8 cellular contexts compared by ENCODE assay signal in the genomic region with DNA sequence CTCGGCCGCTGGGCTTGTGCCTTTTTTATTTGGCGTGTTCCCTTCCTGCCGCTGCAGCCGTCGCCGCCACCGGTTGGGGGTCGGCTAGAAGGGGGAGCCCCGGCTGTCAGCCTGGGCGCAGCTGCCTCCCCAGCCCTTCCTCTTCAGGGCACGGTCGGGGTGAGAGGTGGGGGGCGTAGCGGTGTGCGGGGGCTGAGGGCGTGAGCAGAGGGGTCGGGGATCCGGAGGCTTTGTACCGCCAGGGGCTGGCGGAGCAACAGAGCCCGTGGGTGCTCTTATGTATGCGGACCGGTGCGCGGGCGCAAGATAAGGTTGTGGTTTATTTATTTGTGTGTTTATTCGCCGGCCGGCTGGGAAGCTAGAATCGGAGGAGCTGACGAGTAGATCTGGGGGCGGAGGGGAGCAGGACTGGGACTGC. TPM values are rescaled to one million over a fixed set of nuclear protein-coding genes. Genes with fewer than 3 reads are reported as not detected.
DNase-seq lines count a peak whose midpoint lies in the region; ATAC-seq and TF ChIP-seq lines count a peak whose summit lies in the region.

No MANE protein-coding gene starts in this region.

- TF ChIP-seq CTCF in NB4 (IDR thresholded peaks at IDR 0.05; ENCODE audit: low read depth, low read length) (peak; percentile 6), astrocyte of the spinal cord (IDR thresholded peaks at IDR 0.05; ENCODE audit: low read depth, low read length) (no peak)

- peaks cover 16% of the 10 kb centered on the region for H3K27me3 ChIP-seq in CD4-positive, CD25-positive, alpha-beta regulatory T cell (ENCODE audit: control insufficient read depth, insufficient read depth, low read length)

- TF ChIP-seq POLR2A in NB4 (IDR thresholded peaks at IDR 0.05; ENCODE audit: extremely low read depth, insufficient read length) = no peak

- H3K36me3 Mint-ChIP-seq in CD4-positive, CD25-positive, alpha-beta regulatory T cell = no peaks in the 10 kb centered on the region

- peaks cover 65% of the 10 kb centered on the region for H3K27me3 Mint-ChIP-seq in CD4-positive, CD25-positive, alpha-beta regulatory T cell

- no peaks in the 10 kb centered on the region for H3K9me3 Mint-ChIP-seq in CD4-positive, CD25-positive, alpha-beta regulatory T cell

- peak overlapping the region; percentile 32 for H3K4me3 ChIP-seq in CD4-positive, CD25-positive, alpha-beta regulatory T cell (ENCODE audit: low read depth, low read length)
- H3K4me3 ChIP-seq in NB4 (ENCODE audit: low read depth, low read length) (peak overlapping the region; percentile 74), astrocyte of the spinal cord (ENCODE audit: low read depth, low read length) (peak overlapping the region; percentile 81)

- peaks cover 0 to 22% (median 7%) of the 10 kb centered on the region in 4 donors for H3K4me1 Mint-ChIP-seq in CD4-positive, CD25-positive, alpha-beta regulatory T cell

- peak overlapping the region; percentile 91 to 95 (median 94) for H3K4me3 Mint-ChIP-seq in CD4-positive, CD25-positive, alpha-beta regulatory T cell

- peak; percentile 9 to 13 for ATAC-seq in CD4-positive, CD25-positive, alpha-beta regulatory T cell (ENCODE audit: low read depth in 2 of 2)

- H3K4me1 ChIP-seq in CD4-positive, CD25-positive, alpha-beta regulatory T cell (ENCODE audit: control insufficient read depth, insufficient read depth, low read length, poor library complexity, severe bottlenecking) = peaks cover 26% of the 10 kb centered on the region

- no peaks in the 10 kb centered on the region for H3K36me3 ChIP-seq in CD4-positive, CD25-positive, alpha-beta regulatory T cell (ENCODE audit: control insufficient read depth, insufficient read depth, low read length)

- peak overlapping the region in 2 of 3 donors; percentile 41 to 69 for H3K27ac Mint-ChIP-seq in CD4-positive, CD25-positive, alpha-beta regulatory T cell

- in situ Hi-C loops in astrocyte of the spinal cord (cut with HindIII; ENCODE audit: low sequenced_read_pairs) = no loop called here

- no peaks in the 10 kb centered on the region for H3K9me3 ChIP-seq in CD4-positive, CD25-positive, alpha-beta regulatory T cell (ENCODE audit: control insufficient read depth in 2 of 2, low read length in 2 of 2)

- DNase-seq in CD4-positive, CD25-positive, alpha-beta regulatory T cell = peak in 2 of 3 donors; percentile 17 to 40
- DNase-seq in NB4 (ENCODE audit: low read depth) (peak; percentile 85), astrocyte of the spinal cord (ENCODE audit: low read depth, low spot score) (peak; percentile 54), iPS-NIHi11 (ENCODE audit: low spot score) (peak; percentile 35), DMS153 treated with DMSO at 0.1 percent for 48 hours (lab: John Stamatoyannopoulos, UW; ENCODE audit: unreplicated experiment) (no peak), NCI-H187 treated with DMSO at 0.1 percent for 48 hours (lab: John Stamatoyannopoulos, UW) (no peak), NCI-H446 treated with DMSO at 0.1 percent for 48 hours (lab: John Stamatoyannopoulos, UW) (no peak)
- peak; percentile 51 for DNase-seq in stimulated activated CD8-positive, alpha-beta memory T cell treated with anti-CD3 and anti-CD28 coated beads, Interleukin-4, amount 100 ng/mL, for 48 hours

- peak overlapping the region; percentile 23 for H3K27ac ChIP-seq in CD4-positive, CD25-positive, alpha-beta regulatory T cell (ENCODE audit: insufficient read depth, low read length, poor library complexity, severe bottlenecking)

RNA-seq across cellular contexts. Expression of a gene that starts 0.5 kb away (rescaled TPM):
- total RNA-seq in CD4-positive, CD25-positive, alpha-beta regulatory T cell = 8.5 TPM
- polyA plus RNA-seq in CD4-positive, CD25-positive, alpha-beta regulatory T cell = 10 to 100 TPM in 2 of 4 donors, 1 to 10 TPM in 2; 2.9 to 28.1 (median 8.9) TPM

Comparison
In these comparisons a context has a peak if more than half of its experiments do, and no peak if none do; other contexts are left out.
1. DNase-seq: peak in CD4-positive, CD25-positive, alpha-beta regulatory T cell (2 of 3), NB4 (single experiment), astrocyte of the spinal cord (single experiment), iPS-NIHi11 (single experiment) and stimulated activated CD8-positive, alpha-beta memory T cell treated with anti-CD3 and anti-CD28 coated beads, Interleukin-4, amount 100 ng/mL, for 48 hours (single experiment); none in DMS153 treated with DMSO at 0.1 percent for 48 hours (single experiment), NCI-H187 treated with DMSO at 0.1 percent for 48 hours (single experiment) and NCI-H446 treated with DMSO at 0.1 percent for 48 hours (single experiment).
2. Peak in every context shown above with its lines, with median percentiles within 50 percentile points of each other: H3K4me3 ChIP-seq.